19 cellular contexts compared by ENCODE assay signal in genomic region chr2:177221534-177221933, GRCh38. TPM values are rescaled to one million over a fixed set of nuclear protein-coding genes. Genes with fewer than 3 reads are reported as not detected.
A peak's percentile ranks its signal among the peaks of the same experiment; 100 is the strongest.
DNase-seq lines count a peak whose midpoint lies in the region; ATAC-seq and TF ChIP-seq lines count a peak whose summit lies in the region.
"Had no signal": no experiment of that assay in that cellular context is flagged by ENCODE, and none has a peak within 500 bp of the region (broad histone marks: within the 10 kb centered on the region; RNA-seq: fewer than 3 reads in every experiment).

No MANE protein-coding gene starts in this region.

- peaks cover 67% of the 10 kb centered on the region for H3K36me3 Mint-ChIP-seq in activated CD4-positive, alpha-beta T cell treated with anti-CD3 and anti-CD28 coated beads, Interleukin-2, amount 10 ng/mL, durations not matched to agents 24 days and 14 days (ENCODE audit: low read depth)
- H3K36me3 Mint-ChIP-seq in activated CD4-positive, alpha-beta T cell treated with anti-CD3 and anti-CD28 coated beads, Interleukin-2, amount 10 ng/mL, durations not matched to agents 7 days and 5 days (ENCODE audit: low read depth): peaks cover 61% of the 10 kb centered on the region
- peaks cover 76% of the 10 kb centered on the region for H3K36me3 Mint-ChIP-seq in CD8-positive, alpha-beta T cell
- H3K36me3 Mint-ChIP-seq in WTC11 (peaks cover 62% of the 10 kb centered on the region), natural killer cell (peaks cover 25% of the 10 kb centered on the region)
- H3K36me3 Mint-ChIP-seq: IgD-negative memory B cell had no signal

- no peak for TF ChIP-seq CTCF in CD8-positive, alpha-beta T cell (IDR thresholded peaks at IDR 0.05)
- TF ChIP-seq CTCF in WTC11 (IDR thresholded peaks at IDR 0.05) (no peak), natural killer cell (IDR thresholded peaks at IDR 0.05) (no peak)

- H3K4me3 ChIP-seq in CD8-positive, alpha-beta T cell (ENCODE audit: low read depth, low read length): no peak overlapping the region

- no peaks in the 10 kb centered on the region for H3K27me3 ChIP-seq in CD8-positive, alpha-beta T cell (ENCODE audit: insufficient read depth, low read length)
- H3K27me3 ChIP-seq: BE2C, brain microvascular endothelial cell had no signal

- H3K4me3 Mint-ChIP-seq in activated CD4-positive, alpha-beta T cell treated with anti-CD3 and anti-CD28 coated beads, Interleukin-2, amount 10 ng/mL, durations not matched to agents 24 days and 14 days: no peak overlapping the region
- no peak overlapping the region for H3K4me3 Mint-ChIP-seq in activated CD4-positive, alpha-beta T cell treated with anti-CD3 and anti-CD28 coated beads, Interleukin-2, amount 10 ng/mL, durations not matched to agents 7 days and 5 days
- no peak overlapping the region for H3K4me3 Mint-ChIP-seq in CD8-positive, alpha-beta T cell
- H3K4me3 Mint-ChIP-seq in WTC11 (no peak overlapping the region), natural killer cell (no peak overlapping the region)
- H3K4me3 Mint-ChIP-seq: dendritic cell treated with granulocyte-macrophage colony-stimulating factor and Interleukin-4, amounts not matched to agents 40 ng/mL and 50 ng/mL, for 4 days; IgD-negative memory B cell had no signal

- peaks cover 51% of the 10 kb centered on the region for H3K36me3 ChIP-seq in CD8-positive, alpha-beta T cell (ENCODE audit: insufficient read depth, low read length)

- H3K27ac Mint-ChIP-seq in activated CD4-positive, alpha-beta T cell treated with anti-CD3 and anti-CD28 coated beads, Interleukin-2, amount 10 ng/mL, durations not matched to agents 24 days and 14 days: peak overlapping the region; percentile 3
- no peak overlapping the region for H3K27ac Mint-ChIP-seq in activated CD4-positive, alpha-beta T cell treated with anti-CD3 and anti-CD28 coated beads, Interleukin-2, amount 10 ng/mL, durations not matched to agents 7 days and 5 days
- peak overlapping the region; percentile 33 for H3K27ac Mint-ChIP-seq in CD8-positive, alpha-beta T cell
- H3K27ac Mint-ChIP-seq in WTC11 (0 out of 2 replicates have a peak overlapping the region, but pooled peaks have one; percentile 39), natural killer cell (peak overlapping the region; percentile 58 to 100)
- H3K27ac Mint-ChIP-seq: dendritic cell treated with granulocyte-macrophage colony-stimulating factor and Interleukin-4, amounts not matched to agents 40 ng/mL and 50 ng/mL, for 4 days had no signal

- no peaks in the 10 kb centered on the region for H3K9me3 ChIP-seq in CD8-positive, alpha-beta T cell (ENCODE audit: low read length)
- H3K9me3 ChIP-seq: BE2C had no signal

- no peak overlapping the region for H3K27ac ChIP-seq in CD8-positive, alpha-beta T cell (ENCODE audit: low read depth, low read length)
- H3K27ac ChIP-seq: brain microvascular endothelial cell had no signal

- POLR2A ChIA-PET in activated CD4-positive, alpha-beta T cell treated with anti-CD3 and anti-CD28 coated beads, Interleukin-2, amount 10 ng/mL, durations not matched to agents 7 days and 5 days (lab: Charles Lee): no interaction called here
- POLR2A ChIA-PET in CD8-positive, alpha-beta T cell (lab: Charles Lee): interaction anchor here (1.2 kb wide), 1 partner anchor 9 kb away, joined by 3 read pairs; the partner anchor contains the start of gene HNRNPA3
- POLR2A ChIA-PET in WTC11 (lab: Charles Lee): interaction anchor here (1.0 kb wide), 1 partner anchor 158 kb away, joined by 3 read pairs; no protein-coding TSS in a partner anchor

- CTCF ChIA-PET in activated CD4-positive, alpha-beta T cell treated with anti-CD3 and anti-CD28 coated beads, Interleukin-2, amount 10 ng/mL, durations not matched to agents 7 days and 5 days (lab: Charles Lee): interaction anchor here (1.6 to 2.2 kb wide), 2 partner anchors 14 to 17 kb away, joined by 3 to 7 read pairs; no protein-coding TSS in a partner anchor
- CTCF ChIA-PET in CD8-positive, alpha-beta T cell (lab: Charles Lee): no interaction called here
- CTCF ChIA-PET in WTC11 (lab: Charles Lee): interaction anchor here (1.1 to 1.9 kb wide), 3 partner anchors 23 to 57 kb away, joined by 3 to 5 read pairs (median 4); no protein-coding TSS in a partner anchor

- peaks cover 31% of the 10 kb centered on the region for H3K4me1 Mint-ChIP-seq in activated CD4-positive, alpha-beta T cell treated with anti-CD3 and anti-CD28 coated beads, Interleukin-2, amount 10 ng/mL, durations not matched to agents 24 days and 14 days
- H3K4me1 Mint-ChIP-seq in activated CD4-positive, alpha-beta T cell treated with anti-CD3 and anti-CD28 coated beads, Interleukin-2, amount 10 ng/mL, durations not matched to agents 7 days and 5 days: peaks cover 39% of the 10 kb centered on the region
- peaks cover 56% of the 10 kb centered on the region for H3K4me1 Mint-ChIP-seq in CD8-positive, alpha-beta T cell (ENCODE audit: low read depth)
- H3K4me1 Mint-ChIP-seq in WTC11 (peaks cover 40% of the 10 kb centered on the region), natural killer cell (peaks cover 29 to 55% of the 10 kb centered on the region in 2 donors)

- no peaks in the 10 kb centered on the region for H3K9me3 Mint-ChIP-seq in activated CD4-positive, alpha-beta T cell treated with anti-CD3 and anti-CD28 coated beads, Interleukin-2, amount 10 ng/mL, durations not matched to agents 24 days and 14 days
- H3K9me3 Mint-ChIP-seq in activated CD4-positive, alpha-beta T cell treated with anti-CD3 and anti-CD28 coated beads, Interleukin-2, amount 10 ng/mL, durations not matched to agents 7 days and 5 days: no peaks in the 10 kb centered on the region
- H3K9me3 Mint-ChIP-seq in CD8-positive, alpha-beta T cell: no peaks in the 10 kb centered on the region
- H3K9me3 Mint-ChIP-seq in WTC11 (no peaks in the 10 kb centered on the region), natural killer cell (no peaks in the 10 kb centered on the region)
- H3K9me3 Mint-ChIP-seq: dendritic cell treated with granulocyte-macrophage colony-stimulating factor and Interleukin-4, amounts not matched to agents 40 ng/mL and 50 ng/mL, for 4 days; IgD-negative memory B cell had no signal

- H3K4me1 ChIP-seq in CD8-positive, alpha-beta T cell (ENCODE audit: insufficient read depth, low read length): peaks cover 32% of the 10 kb centered on the region
- H3K4me1 ChIP-seq: BE2C had no signal

- DNase-seq in activated CD4-positive, alpha-beta T cell treated with anti-CD3 and anti-CD28 coated beads, Interleukin-2, amount 10 ng/mL, durations not matched to agents 24 days and 14 days: no peak
- DNase-seq in activated CD4-positive, alpha-beta T cell treated with anti-CD3 and anti-CD28 coated beads, Interleukin-2, amount 10 ng/mL, durations not matched to agents 7 days and 5 days: no peak
- DNase-seq in CD8-positive, alpha-beta T cell: no peak
- no peak for DNase-seq in WTC11 (ENCODE audit: low spot score)
- DNase-seq in natural killer cell: no peak
- DNase-seq in NCI-H226: no peak
- no peak for DNase-seq in NCI-H82 treated with DMSO at 0.1 percent for 48 hours (lab: John Stamatoyannopoulos, UW; ENCODE audit: unreplicated experiment)
- DNase-seq in medulla oblongata (ENCODE audit: extremely low spot score): no peak
- DNase-seq: activated CD4-positive, alpha-beta T cell treated with anti-CD3 and anti-CD28 coated beads for 48 hours; activated T-cell treated with anti-CD3 and anti-CD28 coated beads for 4 hours; BE2C; brain microvascular endothelial cell; NCI-H2107; NCI-H510A; occipital lobe; retina; SW 1271 had no signal

- intact Hi-C loops in activated CD4-positive, alpha-beta T cell treated with anti-CD3 and anti-CD28 coated beads, Interleukin-2, amount 10 ng/mL, durations not matched to agents 24 days and 14 days (cut with micrococcal nuclease): loop anchor here (5.0 kb wide), 1 partner anchor 326 kb away; no protein-coding TSS in a partner anchor
- intact Hi-C loops in CD8-positive, alpha-beta T cell (cut with DNase I, micrococcal nuclease): no loop called here
- intact Hi-C loops in natural killer cell (cut with micrococcal nuclease): no loop called here

- no peak for ATAC-seq in CD8-positive, alpha-beta T cell
- ATAC-seq in WTC11: no peak
- ATAC-seq in natural killer cell: peak in 1 of 3 donors; percentile 5

- H3K27me3 Mint-ChIP-seq in activated CD4-positive, alpha-beta T cell treated with anti-CD3 and anti-CD28 coated beads, Interleukin-2, amount 10 ng/mL, durations not matched to agents 24 days and 14 days: no peaks in the 10 kb centered on the region
- no peaks in the 10 kb centered on the region for H3K27me3 Mint-ChIP-seq in activated CD4-positive, alpha-beta T cell treated with anti-CD3 and anti-CD28 coated beads, Interleukin-2, amount 10 ng/mL, durations not matched to agents 7 days and 5 days
- H3K27me3 Mint-ChIP-seq in CD8-positive, alpha-beta T cell (ENCODE audit: low read depth): no peaks in the 10 kb centered on the region
- H3K27me3 Mint-ChIP-seq in WTC11 (ENCODE audit: low read depth) (no peaks in the 10 kb centered on the region), natural killer cell (ENCODE audit: low read depth in 2 of 2) (no peaks in the 10 kb centered on the region)
- H3K27me3 Mint-ChIP-seq: dendritic cell treated with granulocyte-macrophage colony-stimulating factor and Interleukin-4, amounts not matched to agents 40 ng/mL and 50 ng/mL, for 4 days; IgD-negative memory B cell had no signal

TF ChIP-seq in WTC11, 78 proteins besides CTCF, POLR2A, EP300 and RAD21 (continues in another document):
- TF ChIP-seq IRF2 (CRISPR knock-in tag; IDR thresholded peaks at IDR 0.05; ENCODE audit: borderline replicate concordance, low read depth): no peak
- TF ChIP-seq FOXK1 (CRISPR knock-in tag; IDR thresholded peaks at IDR 0.05): no peak

RNA-seq across cellular contexts. Expression of gene HNRNPA3, which starts 8.9 kb away (rescaled TPM):
- 333 and 336 TPM in 2 replicates for total RNA-seq in activated CD4-positive, alpha-beta T cell treated with anti-CD3 and anti-CD28 coated beads, Interleukin-2, amount 10 ng/mL, durations not matched to agents 24 days and 14 days
- 100 to 1,000 TPM; 312 to 318 TPM for total RNA-seq in activated CD4-positive, alpha-beta T cell treated with anti-CD3 and anti-CD28 coated beads, Interleukin-2, amount 10 ng/mL, durations not matched to agents 7 days and 5 days
- total RNA-seq in CD8-positive, alpha-beta T cell: 100 to 1,000 TPM; 144 to 160 TPM
- 367 to 406 TPM (median 379 TPM) in 3 replicates for total RNA-seq in WTC11 (2021)
- total RNA-seq in natural killer cell: 100 to 1,000 TPM; 223 to 298 (median 289) TPM

RNA-seq across cellular contexts. Expression of gene NFE2L2, which starts 43.0 kb away (rescaled TPM):
- 63.5 and 63.7 TPM in 2 replicates for total RNA-seq in activated CD4-positive, alpha-beta T cell treated with anti-CD3 and anti-CD28 coated beads, Interleukin-2, amount 10 ng/mL, durations not matched to agents 24 days and 14 days
- total RNA-seq in activated CD4-positive, alpha-beta T cell treated with anti-CD3 and anti-CD28 coated beads, Interleukin-2, amount 10 ng/mL, durations not matched to agents 7 days and 5 days: 10 to 100 TPM; 65.6 to 82.0 TPM
- 10 to 100 TPM; 81.7 to 88.7 TPM for total RNA-seq in CD8-positive, alpha-beta T cell
- 21.4 to 26.3 TPM (median 22.7 TPM) in 3 replicates for total RNA-seq in WTC11 (2021)
- total RNA-seq in natural killer cell: 10 to 100 TPM; 76.0 to 99.8 (median 84.6) TPM
